Comparison of ENCODE assay signal across 18 cellular contexts in genomic region chr5:133472829-133473228, GRCh38.
DNase-seq lines count a peak whose midpoint lies in the region; ATAC-seq and TF ChIP-seq lines count a peak whose summit lies in the region.
"Had no signal": no experiment of that assay in that cellular context is flagged by ENCODE, and none has a peak within 500 bp of the region (broad histone marks: within the 10 kb centered on the region; RNA-seq: fewer than 3 reads in every experiment).

No MANE protein-coding gene starts in this region.

- no peak overlapping the region for H2AFZ ChIP-seq in mammary epithelial cell (ENCODE audit: low read depth, low read length)

- no peak overlapping the region for H3K9ac ChIP-seq in mammary epithelial cell (ENCODE audit: insufficient read depth, low read length)
- no peak overlapping the region for H3K9ac ChIP-seq in endodermal cell (ENCODE audit: extremely low read depth, low read length, poor library complexity, severe bottlenecking)
- H3K9ac ChIP-seq: BLaER1 had no signal

- no peak overlapping the region for H3K4me3 ChIP-seq in mammary epithelial cell (replicated peaks in 1 of 3; ENCODE audit: insufficient read depth in 1 of 3, low read depth in 2 of 3, low read length in 3 of 3)
- no peak overlapping the region for H3K4me3 ChIP-seq in breast epithelium
- peak overlapping the region; percentile 17 for H3K4me3 ChIP-seq in endodermal cell (ENCODE audit: low read length)
- H3K4me3 ChIP-seq: BLaER1 had no signal

- H3K9me3 ChIP-seq in mammary epithelial cell (replicated peaks; ENCODE audit: insufficient read depth, low read length) (no peaks in the 10 kb centered on the region), breast epithelium (no peaks in the 10 kb centered on the region), endodermal cell (ENCODE audit: control insufficient read depth, low read length) (no peaks in the 10 kb centered on the region)
- H3K9me3 ChIP-seq: BLaER1, Caco-2 had no signal

- no peaks in the 10 kb centered on the region for H3K27me3 ChIP-seq in mammary epithelial cell (ENCODE audit: insufficient read depth, low read length)
- H3K27me3 ChIP-seq in breast epithelium, result no peaks in the 10 kb centered on the region
- no peaks in the 10 kb centered on the region for H3K27me3 ChIP-seq in endodermal cell (ENCODE audit: control insufficient read depth, insufficient read depth, low read length, poor library complexity, severe bottlenecking)
- H3K27me3 ChIP-seq: BLaER1 had no signal

- H3K4me1 ChIP-seq in mammary epithelial cell (ENCODE audit: insufficient read depth, low read length) (no peaks in the 10 kb centered on the region), breast epithelium (no peaks in the 10 kb centered on the region), endodermal cell (ENCODE audit: control insufficient read depth, insufficient read depth, low read length) (no peaks in the 10 kb centered on the region)
- H3K4me1 ChIP-seq: Caco-2 had no signal

- no peak overlapping the region for H3K4me3 Mint-ChIP-seq in endodermal cell
- H3K4me3 Mint-ChIP-seq: CD8-positive, alpha-beta memory T cell; HFFc6 had no signal

- BruUV-seq in mammary epithelial cell (replicated peaks; lab: Mats Ljungman, UMichigan), result no TSS peak

- in situ Hi-C loops in mammary epithelial cell (cut with MboI; ENCODE audit: low sequenced_read_pairs in 2 of 2), result no loop called here

- TF ChIP-seq POLR2A in breast epithelium (IDR thresholded peaks at IDR 0.05), result no peak

- CTCF ChIA-PET in mammary epithelial cell (lab: Charles Lee; ENCODE audit: low non-redundant PET), result interaction anchor here (0.8 kb wide), 1 partner anchor 72 kb away, joined by 3 read pairs; no protein-coding TSS in a partner anchor

- H3K4me2 ChIP-seq in mammary epithelial cell (ENCODE audit: insufficient read depth, low read depth, low read length), result no peak overlapping the region
- H3K4me2 ChIP-seq: BLaER1 had no signal

- H3K4me1 Mint-ChIP-seq in endodermal cell, result peaks cover 22% of the 10 kb centered on the region

- H3K27me3 Mint-ChIP-seq in endodermal cell (ENCODE audit: insufficient read depth), result peaks cover 8% of the 10 kb centered on the region

- no peaks in the 10 kb centered on the region for H3K36me3 Mint-ChIP-seq in endodermal cell (ENCODE audit: low read depth)
- H3K36me3 Mint-ChIP-seq: CD8-positive, alpha-beta memory T cell had no signal

- ATAC-seq in HG02759 (IDR thresholded peaks at IDR 0.05; ENCODE audit: unreplicated experiment), result no peak

- TF ChIP-seq CTCF in mammary epithelial cell (conservative IDR thresholded peaks at IDR 0.05 in 1 of 2, IDR thresholded peaks at IDR 0.05 in 1 of 2; ENCODE audit: extremely low read depth in 1 of 2, insufficient read depth in 1 of 2, low read depth in 1 of 2, low read length in 2 of 2) (peak in 1 of 2 donors; percentile 14), breast epithelium (IDR thresholded peaks at IDR 0.05) (no peak), endodermal cell (conservative IDR thresholded peaks at IDR 0.05) (no peak)

- H3K27ac Mint-ChIP-seq in endodermal cell, result no peak overlapping the region
- H3K27ac Mint-ChIP-seq: HFFc6 had no signal

- DNase-seq in mammary epithelial cell (peak; percentile 8), breast epithelium (ENCODE audit: low spot score in 2 of 2) (no peak), RPMI8226 (peak; percentile 12), endodermal cell (peak; percentile 36), NOMO-1 treated with DMSO at 0.1 percent for 48 hours (lab: John Stamatoyannopoulos, UW; ENCODE audit: unreplicated experiment) (no peak)
- DNase-seq in activated CD4-positive, CD25-positive, alpha-beta regulatory T cell treated with anti-CD3 and anti-CD28 coated beads, Interleukin-2, amount 50 U/mL, for 72 hours, result no peak
- DNase-seq: 8988T; AML-193; Caco-2; CD8-positive, alpha-beta memory T cell; DMS53; GF-D8; HCEC 1CT; HFFc6; IMR-90 had no signal

- intact Hi-C loops in mammary epithelial cell (cut with micrococcal nuclease) (no loop called here), breast epithelium (cut with DNase I; ENCODE audit: low total_unique reads) (no loop called here)

- no peaks in the 10 kb centered on the region for H3K36me3 ChIP-seq in mammary epithelial cell (ENCODE audit: insufficient read depth, low read length)
- H3K36me3 ChIP-seq in breast epithelium, result no peaks in the 10 kb centered on the region
- H3K36me3 ChIP-seq in endodermal cell (ENCODE audit: control insufficient read depth, insufficient read depth, low read length), result no peaks in the 10 kb centered on the region
- H3K36me3 ChIP-seq: BLaER1 had no signal

- 60% methylated on average over 1 of the region's 1 CpG for WGBS in mammary epithelial cell (ENCODE audit: low coverage, missing lambda C conversion rate)
- 96 to 100% methylated on average over 1 of the region's 1 CpG for WGBS in endodermal cell (ENCODE audit: insufficient coverage in 1 of 2, insufficient read length in 1 of 2), 2 experiments

- no peaks in the 10 kb centered on the region for H3K9me3 Mint-ChIP-seq in endodermal cell
- H3K9me3 Mint-ChIP-seq: CD8-positive, alpha-beta memory T cell; HFFc6 had no signal

- no peaks in the 10 kb centered on the region for H4K20me1 ChIP-seq in mammary epithelial cell (ENCODE audit: insufficient read depth, low read length)
- H4K20me1 ChIP-seq: BLaER1 had no signal

- dilution Hi-C loops in mammary epithelial cell (cut with HindIII; ENCODE audit: low sequenced_read_pairs), result no loop called here

- no peaks in the 10 kb centered on the region for H3K79me2 ChIP-seq in mammary epithelial cell (ENCODE audit: insufficient read depth, low read length)

- H3K27ac ChIP-seq in mammary epithelial cell (ENCODE audit: insufficient read depth, low read depth, low read length) (no peak overlapping the region), breast epithelium (no peak overlapping the region), endodermal cell (ENCODE audit: low read depth, low read length) (no peak overlapping the region)
- H3K27ac ChIP-seq: BLaER1, HL-60 had no signal

Comparison
In these comparisons a context has a peak if more than half of its experiments do, and no peak if none do; other contexts are left out.
1. DNase-seq: peak in mammary epithelial cell (single experiment), RPMI8226 (single experiment) and endodermal cell (single experiment); none in breast epithelium (0 of 2), activated CD4-positive, CD25-positive, alpha-beta regulatory T cell treated with anti-CD3 and anti-CD28 coated beads, Interleukin-2, amount 50 U/mL, for 72 hours (single experiment) and NOMO-1 treated with DMSO at 0.1 percent for 48 hours (single experiment).